ENCODE assay signal across 8 cellular contexts in the genomic region with DNA sequence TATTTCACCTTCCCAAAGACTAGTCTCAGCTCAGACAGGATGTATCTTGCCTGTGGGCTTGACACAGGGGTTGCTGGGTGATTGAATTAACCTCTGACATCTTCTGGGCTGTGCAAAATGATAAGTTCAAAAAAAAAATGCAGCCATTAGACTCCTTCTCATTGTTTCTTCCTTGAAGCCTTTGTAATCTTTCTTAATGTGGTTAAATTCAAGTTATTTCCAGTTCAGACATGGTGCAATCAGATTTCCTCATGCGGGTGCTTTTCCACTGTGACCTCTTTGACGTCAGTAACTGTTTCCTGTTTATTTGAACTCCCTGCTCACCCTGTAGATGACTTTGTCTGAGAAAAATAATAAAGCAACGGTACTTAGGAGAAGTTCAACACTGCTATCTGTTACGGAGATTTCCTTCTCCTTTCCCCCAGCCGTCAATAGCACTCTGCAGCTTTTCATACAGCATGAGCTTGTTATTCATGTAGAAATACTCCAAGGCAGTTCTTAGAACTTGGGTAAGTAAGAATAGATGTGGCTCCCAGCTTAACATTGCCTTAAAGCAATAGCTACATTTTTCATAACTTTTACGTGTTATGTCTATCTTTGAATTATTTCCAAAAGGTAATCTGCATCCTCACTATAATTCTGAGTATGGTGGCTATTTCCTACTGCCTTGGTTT.
DNase-seq lines count a peak whose midpoint lies in the region; ATAC-seq and TF ChIP-seq lines count a peak whose summit lies in the region.

No MANE protein-coding gene starts in this region.

- H3K9ac ChIP-seq in IMR-90 (ENCODE audit: low read depth, low read length), result peak overlapping the region; percentile 74

- TF ChIP-seq RAD21 in IMR-90 (IDR thresholded peaks at IDR 0.05; ENCODE audit: low read length), result peak; percentile 41

- no CpG with 5 or more reads among the region's 6 CpGs for WGBS in IMR-90 (ENCODE audit: extremely low coverage in 2 of 2, insufficient read length in 1 of 2), 2 experiments

- H3K18ac ChIP-seq in IMR-90 (ENCODE audit: low read depth, low read length), result peak overlapping the region; percentile 97

- peak overlapping the region; percentile 98 for H2BK120ac ChIP-seq in IMR-90 (ENCODE audit: low read depth, low read length)

- peaks cover 2 to 34% of the 10 kb centered on the region in 2 experiments; a peak in 3 of 4 replicates for H3K79me1 ChIP-seq in IMR-90 (ENCODE audit: low read depth in 1 of 2, low read length in 2 of 2)

- H3K36me3 ChIP-seq in IMR-90 (ENCODE audit: control insufficient read depth, insufficient read depth, low read length) (no peaks in the 10 kb centered on the region), uterus (no peaks in the 10 kb centered on the region)
- peaks cover 8% of the 10 kb centered on the region for H3K36me3 ChIP-seq in effector memory CD4-positive, alpha-beta T cell (ENCODE audit: control insufficient read depth, insufficient read depth, low read length)

- peak overlapping the region; percentile 94 for H3K56ac ChIP-seq in IMR-90 (ENCODE audit: extremely low read depth, insufficient read depth, low read length)

- CTCF ChIA-PET in IMR-90 (lab: Yijun Ruan, JAX), result interaction anchor here (1.0 to 1.8 kb wide), 6 partner anchors 70 to 360 kb away, joined by 3 to 6 read pairs (median 4); no protein-coding TSS in a partner anchor

- H2BK15ac ChIP-seq in IMR-90 (ENCODE audit: low read depth, low read length), result peak overlapping the region; percentile 95

- dilution Hi-C loops in IMR-90 (cut with HindIII; ENCODE audit: low sequenced_read_pairs, unreplicated experiment), result no loop called here

- intact Hi-C loops in IMR-90 (cut with micrococcal nuclease), result loop anchor here (2.0 to 5.0 kb wide), 3 partner anchors 50 to 136 kb away; no protein-coding TSS in a partner anchor
- intact Hi-C loops in uterus (cut with DNase I; ENCODE audit: low total_unique reads), result no loop called here

- peak overlapping the region; percentile 99 for H2BK5ac ChIP-seq in IMR-90 (ENCODE audit: low read depth, low read length, poor library complexity, severe bottlenecking)

- H4K8ac ChIP-seq in IMR-90 (ENCODE audit: low read depth in 2 of 2, low read length in 2 of 2), result peak overlapping the region; percentile 85 to 95

- peak overlapping the region; percentile 94 to 99 (median 98) for H3K27ac Mint-ChIP-seq in naive B cell

- POLR2A ChIA-PET in IMR-90 (lab: Charles Lee; ENCODE audit: unreplicated experiment), result interaction anchor here (1.1 kb wide), 1 partner anchor 86 kb away, joined by 5 read pairs; no protein-coding TSS in a partner anchor

- no peaks in the 10 kb centered on the region for H3K27me3 ChIP-seq in IMR-90 (ENCODE audit: control insufficient read depth, insufficient read depth, low read length)
- no peaks in the 10 kb centered on the region for H3K27me3 ChIP-seq in effector memory CD4-positive, alpha-beta T cell (replicated peaks; ENCODE audit: control insufficient read depth, insufficient read depth, low read length, poor library complexity, severe bottlenecking)
- H3K27me3 ChIP-seq in uterus, result no peaks in the 10 kb centered on the region

- H3K4me3 ChIP-seq in IMR-90 (ENCODE audit: insufficient read depth, low read depth, low read length), result peak overlapping the region; percentile 23; the same call in 1 of the 2 replicates
- peak overlapping the region; percentile 15 for H3K4me3 ChIP-seq in effector memory CD4-positive, alpha-beta T cell (ENCODE audit: insufficient read depth, low read depth, low read length, poor library complexity, severe bottlenecking)
- no peak overlapping the region for H3K4me3 ChIP-seq in uterus

- peak; percentile 63 for DNase-seq in AG20443 (ENCODE audit: low spot score)
- peak; percentile 99 for DNase-seq in IMR-90
- peak; percentile 54 to 60 for DNase-seq in activated CD4-positive, alpha-beta T cell treated with anti-CD3 and anti-CD28 coated beads for 4 hours
- peak; percentile 51 to 69 (median 62) for DNase-seq in effector memory CD4-positive, alpha-beta T cell
- DNase-seq in naive B cell, result peak; percentile 88
- peak; percentile 37 to 65 for DNase-seq in uterus

- H3K4me3 Mint-ChIP-seq in naive B cell, result peak overlapping the region; percentile 0 to 81 (median 56)

- peak overlapping the region; percentile 36 for H2AFZ ChIP-seq in IMR-90 (replicated peaks; ENCODE audit: low read length, poor library complexity)

- peak overlapping the region; percentile 94 for H3K14ac ChIP-seq in IMR-90 (replicated peaks; ENCODE audit: low read depth, low read length)

- H3K27ac ChIP-seq in IMR-90 (ENCODE audit: insufficient read depth, low read length), result peak overlapping the region; percentile 100
- H3K27ac ChIP-seq in effector memory CD4-positive, alpha-beta T cell (ENCODE audit: insufficient read depth, low read length, poor library complexity, severe bottlenecking), result peak overlapping the region; percentile 95
- peak overlapping the region; percentile 72 to 77 for H3K27ac ChIP-seq in uterus

- H4K20me1 ChIP-seq in IMR-90 (ENCODE audit: insufficient read depth, low read length), result no peaks in the 10 kb centered on the region

- peak overlapping the region; percentile 80 for H3K4me2 ChIP-seq in IMR-90 (ENCODE audit: low read depth, low read length)

- peaks cover 62 to 92% (median 77%) of the 10 kb centered on the region in 3 donors for H3K4me1 Mint-ChIP-seq in naive B cell

- H3K9me1 ChIP-seq in IMR-90 (ENCODE audit: insufficient read depth, low read length), result peaks cover 34% of the 10 kb centered on the region

- no peaks in the 10 kb centered on the region for H3K36me3 Mint-ChIP-seq in naive B cell

- no peak overlapping the region for H2AK9ac ChIP-seq in IMR-90 (replicated peaks; ENCODE audit: low read depth, low read length, poor library complexity)

- H4K5ac ChIP-seq in IMR-90 (ENCODE audit: low read depth, low read length), result peak overlapping the region; percentile 97

- peak overlapping the region; percentile 98 for H3K4ac ChIP-seq in IMR-90 (ENCODE audit: low read depth, low read length)

- ATAC-seq in IMR-90 (ENCODE audit: low read depth) (peak; percentile 64), naive B cell (ENCODE audit: low read depth in 2 of 2) (peak; percentile 83 to 86), HG02763 (IDR thresholded peaks at IDR 0.05; ENCODE audit: unreplicated experiment) (no peak), HG03520 (IDR thresholded peaks at IDR 0.05; ENCODE audit: unreplicated experiment) (no peak)

- H2AK5ac ChIP-seq in IMR-90 (ENCODE audit: low read depth, low read length), result peak overlapping the region; percentile 96

- no peak for TF ChIP-seq CTCF in IMR-90 (conservative IDR thresholded peaks at IDR 0.05; ENCODE audit: low read depth, low read length)
- no peak for TF ChIP-seq CTCF in uterus (IDR thresholded peaks at IDR 0.05)

- peak overlapping the region; percentile 99 for H2BK20ac ChIP-seq in IMR-90 (ENCODE audit: low read depth, low read length)

- peak overlapping the region; percentile 93 for H4K91ac ChIP-seq in IMR-90 (ENCODE audit: insufficient read depth, low read depth, low read length)

- H3K23ac ChIP-seq in IMR-90 (ENCODE audit: low read depth, low read length), result peak overlapping the region; percentile 95; the same call in 1 of the 2 replicates

- peaks cover 38% of the 10 kb centered on the region for H3K4me1 ChIP-seq in IMR-90 (ENCODE audit: control insufficient read depth, insufficient read depth, low read length)
- peaks cover 83% of the 10 kb centered on the region for H3K4me1 ChIP-seq in effector memory CD4-positive, alpha-beta T cell (ENCODE audit: control insufficient read depth, insufficient read depth, low read length, poor library complexity, severe bottlenecking)
- H3K4me1 ChIP-seq in uterus, result no peaks in the 10 kb centered on the region

- H3K27me3 Mint-ChIP-seq in naive B cell, result no peaks in the 10 kb centered on the region

- peaks cover 0 to 2% (median 0%) of the 10 kb centered on the region in 7 donors for H3K9me3 Mint-ChIP-seq in naive B cell

- in situ Hi-C loops in IMR-90 (cut with MboI; ENCODE audit: low sequenced_read_pairs), result no loop called here

- TSS peak; percentile 97 for BruUV-seq in IMR-90 (replicated peaks; lab: Mats Ljungman, UMichigan)

- TF ChIP-seq POLR2A in IMR-90 (IDR thresholded peaks at IDR 0.05; ENCODE audit: low read depth, low read length), result no peak; the same call in 1 of the 2 replicates
- peak in 1 of 2 donors; percentile 43 for TF ChIP-seq POLR2A in uterus (IDR thresholded peaks at IDR 0.05)

- H3K9me3 ChIP-seq in IMR-90 (ENCODE audit: control insufficient read depth, insufficient read depth, low read length) (no peaks in the 10 kb centered on the region), uterus (no peaks in the 10 kb centered on the region)
- H3K9me3 ChIP-seq in effector memory CD4-positive, alpha-beta T cell (ENCODE audit: control insufficient read depth, low read length), result no peaks in the 10 kb centered on the region

TF ChIP-seq in IMR-90, 13 proteins besides CTCF, POLR2A, EP300 and RAD21:
- TF ChIP-seq MAZ (IDR thresholded peaks at IDR 0.05; ENCODE audit: borderline replicate concordance, low read depth, low read length) (0 out of 2 replicates have a peak, but pooled peaks have one; percentile 57), CEBPB (IDR thresholded peaks at IDR 0.05; ENCODE audit: low read depth, low read length) (peak; percentile 99), MAFK (IDR thresholded peaks at IDR 0.05; ENCODE audit: low read depth, low read length) (no peak), NFE2L2 (IDR thresholded peaks at IDR 0.05; ENCODE audit: low read depth, low read length) (peak; percentile 69), BHLHE40 (IDR thresholded peaks at IDR 0.05; ENCODE audit: low read depth, low read length) (peak; percentile 74), CHD1 (IDR thresholded peaks at IDR 0.05; ENCODE audit: low read depth, low read length) (peak; percentile 93), SMC3 (IDR thresholded peaks at IDR 0.05; ENCODE audit: low read depth, low read length) (peak; percentile 39; the same call in 1 of the 2 replicates), FOS (IDR thresholded peaks at IDR 0.05; ENCODE audit: low read depth, low read length) (peak; percentile 85), RCOR1 (IDR thresholded peaks at IDR 0.05; ENCODE audit: insufficient replicate concordance, low read length) (no peak)
- TF ChIP-seq, protein P1, sequence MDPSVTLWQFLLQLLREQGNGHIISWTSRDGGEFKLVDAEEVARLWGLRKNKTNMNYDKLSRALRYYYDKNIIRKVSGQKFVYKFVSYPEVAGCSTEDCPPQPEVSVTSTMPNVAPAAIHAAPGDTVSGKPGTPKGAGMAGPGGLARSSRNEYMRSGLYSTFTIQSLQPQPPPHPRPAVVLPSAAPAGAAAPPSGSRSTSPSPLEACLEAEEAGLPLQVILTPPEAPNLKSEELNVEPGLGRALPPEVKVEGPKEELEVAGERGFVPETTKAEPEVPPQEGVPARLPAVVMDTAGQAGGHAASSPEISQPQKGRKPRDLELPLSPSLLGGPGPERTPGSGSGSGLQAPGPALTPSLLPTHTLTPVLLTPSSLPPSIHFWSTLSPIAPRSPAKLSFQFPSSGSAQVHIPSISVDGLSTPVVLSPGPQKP (IDR thresholded peaks at IDR 0.05; ENCODE audit: borderline replicate concordance, low read depth, low read length), result no peak

Comparison
In these comparisons a context has a peak if more than half of its experiments do, and no peak if none do; other contexts are left out.
1. ATAC-seq: peak in IMR-90 (single experiment) and naive B cell (2 of 2); none in HG02763 (single experiment) and HG03520 (single experiment).
2. H3K4me3 ChIP-seq: peak in IMR-90 (single experiment) and effector memory CD4-positive, alpha-beta T cell (single experiment); none in uterus (0 of 2).
3. Peak in every context shown above with its lines, with median percentiles within 50 percentile points of each other: DNase-seq and H3K27ac ChIP-seq.